14 cellular contexts compared by ENCODE assay signal in genomic region chr7:47940482-47941001, GRCh38. TPM values are rescaled to one million over a fixed set of nuclear protein-coding genes. Genes with fewer than 3 reads are reported as not detected.
DNase-seq lines count a peak whose midpoint lies in the region; ATAC-seq and TF ChIP-seq lines count a peak whose summit lies in the region.
"Had no signal": no experiment of that assay in that cellular context is flagged by ENCODE, and none has a peak within 500 bp of the region (broad histone marks: within the 10 kb centered on the region; RNA-seq: fewer than 3 reads in every experiment).

No MANE protein-coding gene starts in this region.

- no peak for TF ChIP-seq CTCF in RWPE2 (IDR thresholded peaks at IDR 0.05; ENCODE audit: poor library complexity, severe bottlenecking)
- TF ChIP-seq CTCF in foreskin fibroblast (IDR thresholded peaks at IDR 0.05; ENCODE audit: low read depth, low read length), result no peak
- TF ChIP-seq CTCF in neural progenitor cell (IDR thresholded peaks at IDR 0.05), result no peak

- H4K20me1 ChIP-seq in neural progenitor cell (ENCODE audit: low read depth), result no peaks in the 10 kb centered on the region

- H3K27ac Mint-ChIP-seq in neural progenitor cell, result peak overlapping the region; percentile 31
- H3K27ac Mint-ChIP-seq: mesothelial cell of epicardium, WTC11 had no signal

- no peak for ATAC-seq in RWPE2 (ENCODE audit: low read depth)

- H3F3A ChIP-seq in neural progenitor cell (ENCODE audit: low read depth), result no peaks in the 10 kb centered on the region

- DNase-seq in RWPE2 (ENCODE audit: low spot score), result no peak
- peak; percentile 82 to 91 for DNase-seq in foreskin fibroblast
- DNase-seq in neural progenitor cell (ENCODE audit: low spot score), result no peak
- DNase-seq in DMS114 treated with DMSO at 0.1 percent for 48 hours (lab: John Stamatoyannopoulos, UW; ENCODE audit: unreplicated experiment), result no peak
- no peak for DNase-seq in DMS 273 (lab: John Stamatoyannopoulos, UW; ENCODE audit: unreplicated experiment)
- DNase-seq in DMS53 (lab: John Stamatoyannopoulos, UW), result no peak
- no peak for DNase-seq in glomerular visceral epithelial cell (ENCODE audit: extremely low spot score)
- DNase-seq: activated naive CD4-positive, alpha-beta T cell; NK-92 treated with Interleukin-12 subunit alpha and Interleukin-12 subunit beta, amount 100 ng/mL, for 24 hours; stimulated activated CD4-positive, alpha-beta T cell treated with anti-CD3 and anti-CD28 coated beads, Interleukin-2, amount 100 ng/mL, for 48 hours; testis had no signal

- H3K27ac ChIP-seq in ACC112 (ENCODE audit: low read depth, low read length) (peak overlapping the region; percentile 91), RWPE2 (ENCODE audit: poor library complexity, severe bottlenecking) (peak overlapping the region; percentile 60), neural progenitor cell (no peak overlapping the region)

- H2AFZ ChIP-seq in ACC112 (ENCODE audit: low read length, unreplicated experiment) (no peak overlapping the region), neural progenitor cell (replicated peaks) (no peak overlapping the region)

- H3K36me3 ChIP-seq in ACC112 (ENCODE audit: insufficient read depth, low read length) (no peaks in the 10 kb centered on the region), RWPE2 (ENCODE audit: low read depth) (no peaks in the 10 kb centered on the region), neural progenitor cell (no peaks in the 10 kb centered on the region)

- no peak overlapping the region for H3K9ac ChIP-seq in neural progenitor cell

- H3K9me3 ChIP-seq in RWPE2 (ENCODE audit: severe bottlenecking), result no peaks in the 10 kb centered on the region
- no peaks in the 10 kb centered on the region for H3K9me3 ChIP-seq in neural progenitor cell (ENCODE audit: low read depth)
- H3K9me3 ChIP-seq: testis had no signal

- H3K4me1 Mint-ChIP-seq in neural progenitor cell, result peaks cover 51% of the 10 kb centered on the region

- no peaks in the 10 kb centered on the region for H3K36me3 Mint-ChIP-seq in neural progenitor cell
- H3K36me3 Mint-ChIP-seq: mesothelial cell of epicardium, WTC11 had no signal

- H3K9me3 Mint-ChIP-seq in neural progenitor cell, result no peaks in the 10 kb centered on the region
- H3K9me3 Mint-ChIP-seq: mesothelial cell of epicardium, WTC11 had no signal

- no peak overlapping the region for H3K4me3 ChIP-seq in ACC112 (ENCODE audit: low read depth, low read length)
- H3K4me3 ChIP-seq in RWPE2 (ENCODE audit: severe bottlenecking), result no peak overlapping the region
- no peak overlapping the region for H3K4me3 ChIP-seq in foreskin fibroblast (ENCODE audit: low read depth in 1 of 2, low read length in 2 of 2)
- no peak overlapping the region for H3K4me3 ChIP-seq in neural progenitor cell
- H3K4me3 ChIP-seq: testis had no signal

- H3K27me3 Mint-ChIP-seq in neural progenitor cell (ENCODE audit: insufficient read depth, low read depth), result peaks cover 6% of the 10 kb centered on the region

- H3K79me2 ChIP-seq in ACC112 (ENCODE audit: control insufficient read depth, insufficient read depth, low read length, unreplicated experiment) (no peaks in the 10 kb centered on the region), neural progenitor cell (ENCODE audit: low read depth) (no peaks in the 10 kb centered on the region)

- no peak overlapping the region for H3K4me2 ChIP-seq in neural progenitor cell

- no peak overlapping the region for H3K4me3 Mint-ChIP-seq in neural progenitor cell
- H3K4me3 Mint-ChIP-seq: mesothelial cell of epicardium, WTC11 had no signal

- H3K27me3 ChIP-seq in ACC112 (ENCODE audit: insufficient read depth, low read length) (no peaks in the 10 kb centered on the region), RWPE2 (ENCODE audit: insufficient read depth, poor library complexity, severe bottlenecking) (no peaks in the 10 kb centered on the region), neural progenitor cell (no peaks in the 10 kb centered on the region)
- H3K27me3 ChIP-seq: testis had no signal

- H3K4me1 ChIP-seq in ACC112 (ENCODE audit: control insufficient read depth, insufficient read depth, low read length, unreplicated experiment) (peaks cover 28% of the 10 kb centered on the region), RWPE2 (ENCODE audit: insufficient read depth, poor library complexity, severe bottlenecking) (peaks cover 13% of the 10 kb centered on the region), neural progenitor cell (peaks cover 14% of the 10 kb centered on the region)
- H3K4me1 ChIP-seq: testis had no signal

RNA-seq across cellular contexts. Expression of gene PKD1L1, which starts 7.7 kb away (rescaled TPM):
- 0.07 and 0.09 TPM in 2 replicates for total RNA-seq in neural progenitor cell (ENCODE audit: low replicate concordance)

RNA-seq across cellular contexts. Expression of gene HUS1, which starts 38.9 kb away (rescaled TPM):
- 31.2 and 48.7 TPM in 2 replicates for total RNA-seq in neural progenitor cell (ENCODE audit: low replicate concordance)

Comparison
In these comparisons a context has a peak if more than half of its experiments do, and no peak if none do; other contexts are left out.
1. DNase-seq: peak in foreskin fibroblast (2 of 2); none in RWPE2 (single experiment), neural progenitor cell (single experiment), DMS114 treated with DMSO at 0.1 percent for 48 hours (single experiment), DMS 273 (single experiment), DMS53 (single experiment) and glomerular visceral epithelial cell (single experiment).